ENCODE assay signal across 18 cellular contexts in genomic region chr5:88823201-88823600, GRCh38. TPM values are rescaled to one million over a fixed set of nuclear protein-coding genes. Genes with fewer than 3 reads are reported as not detected.
A peak's percentile ranks its signal among the peaks of the same experiment; 100 is the strongest.
DNase-seq lines count a peak whose midpoint lies in the region; ATAC-seq and TF ChIP-seq lines count a peak whose summit lies in the region.
"Had no signal": no experiment of that assay in that cellular context is flagged by ENCODE, and none has a peak within 500 bp of the region (broad histone marks: within the 10 kb centered on the region; RNA-seq: fewer than 3 reads in every experiment).

No MANE protein-coding gene starts in this region.

- peak overlapping the region; percentile 59 for H3K4me2 ChIP-seq in OCI-LY1 (ENCODE audit: low read length)

- H3K9me2 ChIP-seq in OCI-LY1 (ENCODE audit: low read depth, low read length), result no peaks in the 10 kb centered on the region

- no peaks in the 10 kb centered on the region for H3K27me3 ChIP-seq in left ventricle myocardium inferior (ENCODE audit: low read depth)
- no peaks in the 10 kb centered on the region for H3K27me3 ChIP-seq in OCI-LY1 (ENCODE audit: insufficient read depth, low read length)
- H3K27me3 ChIP-seq in subcutaneous abdominal adipose tissue (ENCODE audit: control insufficient read depth in 5 of 5, insufficient read depth in 4 of 5, low read length in 5 of 5), result no peaks in the 10 kb centered on the region

- no peak overlapping the region for H3K4me3 ChIP-seq in left ventricle myocardium inferior
- peak overlapping the region; percentile 59 for H3K4me3 ChIP-seq in OCI-LY1 (ENCODE audit: low read depth, low read length, poor library complexity, severe bottlenecking)
- no peak overlapping the region for H3K4me3 ChIP-seq in subcutaneous abdominal adipose tissue (ENCODE audit: low read depth in 1 of 5, low read length in 5 of 5)

- H3K9me3 ChIP-seq in left ventricle myocardium inferior (replicated peaks) (no peaks in the 10 kb centered on the region), OCI-LY1 (ENCODE audit: low read length) (no peaks in the 10 kb centered on the region), subcutaneous abdominal adipose tissue (ENCODE audit: control insufficient read depth in 5 of 5, low read length in 5 of 5) (no peaks in the 10 kb centered on the region)

- peaks cover 65% of the 10 kb centered on the region for H3K79me2 ChIP-seq in OCI-LY1 (ENCODE audit: insufficient read depth, low read length)

- ATAC-seq in left cardiac atrium, result no peak
- ATAC-seq in HG03139 (IDR thresholded peaks at IDR 0.05; ENCODE audit: unreplicated experiment), result no peak
- ATAC-seq: HepG2 had no signal

- peak overlapping the region; percentile 89 for H3K27ac ChIP-seq in left ventricle myocardium inferior (replicated peaks)
- peak overlapping the region; percentile 97 for H3K27ac ChIP-seq in OCI-LY1 (ENCODE audit: low read depth, low read length, poor library complexity, severe bottlenecking)
- H3K27ac ChIP-seq in subcutaneous abdominal adipose tissue (ENCODE audit: low read depth, low read length), result peak overlapping the region; percentile 58
- H3K27ac ChIP-seq: C4-2B had no signal

- H2AFZ ChIP-seq in OCI-LY1 (ENCODE audit: low read length), result no peak overlapping the region

- DNase-seq in left ventricle myocardium inferior (no peak), left cardiac atrium (no peak), foreskin melanocyte (peak; percentile 83), 8988T (no peak)
- DNase-seq in stimulated activated CD4-positive, alpha-beta T cell treated with anti-CD3 and anti-CD28 coated beads, Interleukin-12 subunit alpha, Interleukin-12 subunit beta, amount 100 ng/mL, for 4 hours, result no peak
- DNase-seq: GF-D8, HFFc6, NCI-H1105, NCI-H1694, NCI-H2107, NCI-H2227 treated with DMSO at 0.1 percent for 48 hours, NCI-H524, SHP77 had no signal

- 0 out of 2 replicates have a peak, but pooled peaks cover 2% of the 10 kb centered on the region for H3F3A ChIP-seq in OCI-LY1 (ENCODE audit: insufficient read depth, low read length)

- peaks cover 83% of the 10 kb centered on the region for H3K4me1 ChIP-seq in left ventricle myocardium inferior
- peaks cover 100% of the 10 kb centered on the region for H3K4me1 ChIP-seq in OCI-LY1 (ENCODE audit: insufficient read depth, low read length, severe bottlenecking)
- peaks cover 4 to 61% (median 23%) of the 10 kb centered on the region in 5 donors for H3K4me1 ChIP-seq in subcutaneous abdominal adipose tissue (ENCODE audit: control insufficient read depth in 5 of 5, insufficient read depth in 5 of 5, low read length in 5 of 5)

- no peaks in the 10 kb centered on the region for H4K20me1 ChIP-seq in OCI-LY1 (ENCODE audit: insufficient read depth, low read length)

- intact Hi-C loops in left ventricle myocardium inferior (cut with micrococcal nuclease), result no loop called here
- intact Hi-C loops in left cardiac atrium (cut with DNase I), result no loop called here

- TF ChIP-seq CTCF in left ventricle myocardium inferior (IDR thresholded peaks at IDR 0.05; ENCODE audit: borderline replicate concordance), result no peak
- no peak for TF ChIP-seq CTCF in OCI-LY1 (IDR thresholded peaks at IDR 0.05; ENCODE audit: low read length)

- H3K9ac ChIP-seq in OCI-LY1 (ENCODE audit: low read length) (peak overlapping the region; percentile 66), subcutaneous abdominal adipose tissue (ENCODE audit: low read length in 5 of 5) (peak overlapping the region in 1 of 5 donors; percentile 45)

- H3K36me3 ChIP-seq in left ventricle myocardium inferior, result peaks cover 13% of the 10 kb centered on the region
- H3K36me3 ChIP-seq in OCI-LY1 (ENCODE audit: insufficient read depth, low read length), result peaks cover 31% of the 10 kb centered on the region
- H3K36me3 ChIP-seq in subcutaneous abdominal adipose tissue (ENCODE audit: control insufficient read depth in 5 of 5, insufficient read depth in 5 of 5, low read length in 5 of 5), result peaks cover 0 to 10% (median 4%) of the 10 kb centered on the region in 5 donors

RNA-seq across cellular contexts. Expression of gene MEF2C, which starts 59.8 kb away (rescaled TPM):
- total RNA-seq in left ventricle myocardium inferior, result 54.2 TPM
- 10 to 100 TPM; 48.3 to 53.7 TPM for total RNA-seq in left cardiac atrium
